1 cellular context compared by ENCODE assay signal in genomic region chr17:55284001-55284884, GRCh38.
TF ChIP-seq lines count a peak whose summit lies in the region.

No MANE protein-coding gene starts in this region.

TF ChIP-seq in HepG2, 621 proteins besides CTCF, POLR2A, EP300 and RAD21 (continued from another document and continues in another):
- TF ChIP-seq ZSCAN29 (CRISPR knock-in tag; conservative IDR thresholded peaks at IDR 0.05) (peak; percentile 98), YEATS2 (CRISPR knock-in tag; IDR thresholded peaks at IDR 0.05; ENCODE audit: borderline replicate concordance) (peak; percentile 42; the same call in 1 of the 2 replicates), HMGXB3 (CRISPR knock-in tag; IDR thresholded peaks at IDR 0.05; ENCODE audit: borderline replicate concordance) (peak; percentile 83; the same call in 1 of the 2 replicates), ZNF280D (CRISPR knock-in tag; IDR thresholded peaks at IDR 0.05) (peak; percentile 60; the same call in 1 of the 2 replicates), E2F1 (CRISPR knock-in tag; IDR thresholded peaks at IDR 0.05) (peak; percentile 26; the same call in 1 of the 2 replicates), ONECUT2 (CRISPR knock-in tag; IDR thresholded peaks at IDR 0.05) (0 out of 2 replicates have a peak, but pooled peaks have one; percentile 51), TIGD3 (CRISPR knock-in tag; IDR thresholded peaks at IDR 0.05; ENCODE audit: borderline replicate concordance) (no peak; the same call in 1 of the 2 replicates), HMG20A (CRISPR knock-in tag; IDR thresholded peaks at IDR 0.05; ENCODE audit: borderline replicate concordance) (peak; percentile 93), SKIL (CRISPR knock-in tag; IDR thresholded peaks at IDR 0.05; ENCODE audit: borderline replicate concordance) (peak; percentile 90), RBM39 (IDR thresholded peaks at IDR 0.05; ENCODE audit: low read depth, low read length, poor library complexity, severe bottlenecking) (no peak), ZNF570 (CRISPR knock-in tag; IDR thresholded peaks at IDR 0.05; ENCODE audit: borderline replicate concordance) (peak; percentile 77; the same call in 1 of the 2 replicates), ZNF691 (CRISPR knock-in tag; IDR thresholded peaks at IDR 0.05; ENCODE audit: borderline replicate concordance, low read depth) (no peak; the same call in 1 of the 2 replicates), RFXAP (CRISPR knock-in tag; IDR thresholded peaks at IDR 0.05; ENCODE audit: borderline replicate concordance) (0 out of 2 replicates have a peak, but pooled peaks have one; percentile 38), POGZ (CRISPR knock-in tag; IDR thresholded peaks at IDR 0.05) (peak; percentile 87), ZMYM3 (CRISPR knock-in tag; IDR thresholded peaks at IDR 0.05) (peak; percentile 87), ARNT2 (CRISPR knock-in tag; IDR thresholded peaks at IDR 0.05; ENCODE audit: low read depth) (peak; percentile 86), NCOR1 (IDR thresholded peaks at IDR 0.05; ENCODE audit: borderline replicate concordance, low read length) (peak; percentile 81), ZNF574 (CRISPR knock-in tag; IDR thresholded peaks at IDR 0.05) (peak; percentile 81), FOSL1 (CRISPR knock-in tag; IDR thresholded peaks at IDR 0.05; ENCODE audit: borderline replicate concordance) (no peak), RXRB (CRISPR knock-in tag; IDR thresholded peaks at IDR 0.05; ENCODE audit: borderline replicate concordance) (peak; percentile 95), ZNF609 (CRISPR knock-in tag; IDR thresholded peaks at IDR 0.05; ENCODE audit: borderline replicate concordance) (peak; percentile 94), MXD4 (CRISPR knock-in tag; IDR thresholded peaks at IDR 0.05) (no peak; the same call in 1 of the 2 replicates), ZNF563 (CRISPR knock-in tag; IDR thresholded peaks at IDR 0.05) (no peak), CBX1 (IDR thresholded peaks at IDR 0.05; ENCODE audit: low read depth) (no peak)
